9 cellular contexts compared by ENCODE assay signal in genomic region chr7:1466524-1467271, GRCh38. TPM values are rescaled to one million over a fixed set of nuclear protein-coding genes. Genes with fewer than 3 reads are reported as not detected.
DNase-seq lines count a peak whose midpoint lies in the region; ATAC-seq and TF ChIP-seq lines count a peak whose summit lies in the region.
"Had no signal": no experiment of that assay in that cellular context is flagged by ENCODE, and none has a peak within 500 bp of the region (broad histone marks: within the 10 kb centered on the region; RNA-seq: fewer than 3 reads in every experiment).

No MANE protein-coding gene starts in this region.

- no peak overlapping the region for H3K27ac Mint-ChIP-seq in activated naive CD8-positive, alpha-beta T cell treated with anti-CD3 and anti-CD28 coated beads, Interleukin-2, amount 50 U/mL, for 24 hours

- H3K9me3 ChIP-seq in Peyer's patch, result no peaks in the 10 kb centered on the region
- H3K9me3 ChIP-seq in osteoblast (ENCODE audit: low read depth, low read length), result no peaks in the 10 kb centered on the region

- no peak overlapping the region for H3K4me3 Mint-ChIP-seq in activated naive CD8-positive, alpha-beta T cell treated with anti-CD3 and anti-CD28 coated beads, Interleukin-2, amount 50 U/mL, for 24 hours

- no peaks in the 10 kb centered on the region for H3K27me3 Mint-ChIP-seq in activated naive CD8-positive, alpha-beta T cell treated with anti-CD3 and anti-CD28 coated beads, Interleukin-2, amount 50 U/mL, for 24 hours

- no peaks in the 10 kb centered on the region for H3K9me3 Mint-ChIP-seq in activated naive CD8-positive, alpha-beta T cell treated with anti-CD3 and anti-CD28 coated beads, Interleukin-2, amount 50 U/mL, for 24 hours

- H2AFZ ChIP-seq in osteoblast (ENCODE audit: low read length), result no peak overlapping the region

- peaks cover 2% of the 10 kb centered on the region for H4K20me1 ChIP-seq in osteoblast (ENCODE audit: insufficient read depth, low read length)

- no peak overlapping the region for H3K4me2 ChIP-seq in osteoblast (ENCODE audit: insufficient read depth, low read length)

- H3K4me1 Mint-ChIP-seq in activated naive CD8-positive, alpha-beta T cell treated with anti-CD3 and anti-CD28 coated beads, Interleukin-2, amount 50 U/mL, for 24 hours, result no peaks in the 10 kb centered on the region

- peak overlapping the region; percentile 44 to 81 (median 68) for H3K27ac ChIP-seq in Peyer's patch
- no peak overlapping the region for H3K27ac ChIP-seq in osteoblast (ENCODE audit: low read depth, low read length)
- H3K27ac ChIP-seq: VCaP had no signal

- H3K4me1 ChIP-seq in Peyer's patch (peaks cover 0 to 49% (median 8%) of the 10 kb centered on the region in 4 donors), osteoblast (ENCODE audit: insufficient read depth, low read length) (peaks cover 13% of the 10 kb centered on the region)

- TF ChIP-seq POLR2A in Peyer's patch (IDR thresholded peaks at IDR 0.05), result peak in 1 of 2 donors; percentile 31

- no peaks in the 10 kb centered on the region for H3K36me3 Mint-ChIP-seq in activated naive CD8-positive, alpha-beta T cell treated with anti-CD3 and anti-CD28 coated beads, Interleukin-2, amount 50 U/mL, for 24 hours (ENCODE audit: low read depth)

- ATAC-seq in HG02798 (IDR thresholded peaks at IDR 0.05; ENCODE audit: poor library complexity, unreplicated experiment) (no peak), HG02678 (IDR thresholded peaks at IDR 0.05; ENCODE audit: unreplicated experiment) (no peak)
- ATAC-seq in activated naive CD8-positive, alpha-beta T cell treated with anti-CD3 and anti-CD28 coated beads, Interleukin-2, amount 50 U/mL, for 24 hours, result no peak

- H3K36me3 ChIP-seq in Peyer's patch (peaks cover 0 to 28% (median 0%) of the 10 kb centered on the region in 3 donors), osteoblast (ENCODE audit: insufficient read depth, low read length) (peaks cover 13% of the 10 kb centered on the region)

- TF ChIP-seq CTCF in Peyer's patch (IDR thresholded peaks at IDR 0.05), result peak in 3 of 6 experiments; percentile 33 to 51 (median 39)
- no peak for TF ChIP-seq CTCF in osteoblast (IDR thresholded peaks at IDR 0.05; ENCODE audit: extremely low read depth, low read depth, low read length)

- no peaks in the 10 kb centered on the region for H3K79me2 ChIP-seq in osteoblast (ENCODE audit: insufficient read depth, low read length)

- no peaks in the 10 kb centered on the region for H3K27me3 ChIP-seq in Peyer's patch
- peaks cover 6% of the 10 kb centered on the region for H3K27me3 ChIP-seq in osteoblast (ENCODE audit: insufficient read depth, low read length)

- peak; percentile 66 for DNase-seq in Daoy (ENCODE audit: low read depth)
- DNase-seq in Peyer's patch, result peak; percentile 31 to 90 (median 90)
- peak; percentile 45 for DNase-seq in fibroblast of the conjunctiva (ENCODE audit: low read depth)
- DNase-seq in osteoblast (ENCODE audit: insufficient read length, low spot score, missing footprints), result peak; percentile 99
- DNase-seq in activated naive CD8-positive, alpha-beta T cell treated with anti-CD3 and anti-CD28 coated beads, Interleukin-2, amount 50 U/mL, for 24 hours, result no peak
- DNase-seq in activated CD4-positive, alpha-beta T cell treated with anti-CD3 and anti-CD28 coated beads, Interleukin-2, amount 50 U/mL, for 4 hours, result no peak

- H3K4me3 ChIP-seq in Peyer's patch, result no peak overlapping the region
- H3K4me3 ChIP-seq in osteoblast (ENCODE audit: insufficient read depth, low read length), result no peak overlapping the region

RNA-seq across cellular contexts. Expression of gene MICALL2, which starts 7.4 kb away (rescaled TPM):
- 15.1 and 19.0 TPM in 2 replicates for total RNA-seq in Daoy (2014; rRNA removed; shearing (Covaris generic))
- total RNA-seq in Peyer's patch (100 to 1,000 TPM; 111 to 272 (median 209) TPM), osteoblast (30.4 and 36.5 TPM in 2 replicates)

RNA-seq across cellular contexts. Expression of gene INTS1, which starts 37.5 kb away (rescaled TPM):
- total RNA-seq in Daoy (2014; rRNA removed; shearing (Covaris generic)), result 42.9 and 61.6 TPM in 2 replicates
- total RNA-seq in Peyer's patch, result 100 to 1,000 TPM in 2 of 4 donors, 10 to 100 TPM in 2; 84.4 to 192 (median 108) TPM
- total RNA-seq in osteoblast, result 53.0 and 66.2 TPM in 2 replicates

Comparison
In these comparisons a context has a peak if more than half of its experiments do, and no peak if none do; other contexts are left out.
1. DNase-seq: peak in Daoy (single experiment), Peyer's patch (3 of 3), fibroblast of the conjunctiva (single experiment) and osteoblast (single experiment); none in activated naive CD8-positive, alpha-beta T cell treated with anti-CD3 and anti-CD28 coated beads, Interleukin-2, amount 50 U/mL, for 24 hours (single experiment) and activated CD4-positive, alpha-beta T cell treated with anti-CD3 and anti-CD28 coated beads, Interleukin-2, amount 50 U/mL, for 4 hours (0 of 2).